Comparison of ENCODE assay signal across 1 cellular context in the genomic region with DNA sequence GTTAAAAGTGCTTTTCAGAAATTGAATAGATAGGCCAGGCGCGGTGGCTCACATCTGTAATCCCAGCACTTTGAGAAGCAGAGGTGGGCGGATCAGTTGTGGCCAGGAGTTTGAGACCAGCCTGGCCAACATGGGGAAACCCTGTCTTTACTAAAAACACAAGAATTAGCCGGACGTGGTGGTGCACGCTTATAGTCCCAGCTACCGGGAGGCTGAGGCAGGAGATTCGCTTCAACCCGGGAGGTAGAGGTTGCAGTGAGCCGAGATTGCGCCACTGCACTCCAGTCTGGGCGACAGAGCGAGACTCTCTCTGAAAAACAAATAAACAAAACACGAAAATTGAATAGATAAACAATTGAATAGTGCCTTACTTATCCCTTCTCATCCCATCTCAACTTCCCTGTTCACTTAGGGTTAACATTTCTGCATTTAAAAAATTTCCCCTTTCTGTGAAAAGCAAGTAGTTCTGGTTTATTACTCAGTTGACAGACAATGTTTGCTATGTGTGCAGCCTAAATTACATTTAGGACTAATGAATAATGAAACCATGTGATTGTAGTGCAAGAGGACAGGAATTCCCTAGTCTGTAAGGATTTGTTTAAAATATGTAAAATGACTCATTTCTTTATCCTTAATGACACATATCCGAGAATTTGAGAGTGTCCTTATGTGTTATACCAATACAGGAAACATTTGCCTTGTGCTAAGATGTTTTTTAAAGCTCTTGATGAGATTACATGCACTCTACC.
TF ChIP-seq lines count a peak whose summit lies in the region.

No MANE protein-coding gene starts in this region.

TF ChIP-seq in HepG2, 621 proteins besides CTCF, POLR2A, EP300 and RAD21:
- TF ChIP-seq, protein P1, sequence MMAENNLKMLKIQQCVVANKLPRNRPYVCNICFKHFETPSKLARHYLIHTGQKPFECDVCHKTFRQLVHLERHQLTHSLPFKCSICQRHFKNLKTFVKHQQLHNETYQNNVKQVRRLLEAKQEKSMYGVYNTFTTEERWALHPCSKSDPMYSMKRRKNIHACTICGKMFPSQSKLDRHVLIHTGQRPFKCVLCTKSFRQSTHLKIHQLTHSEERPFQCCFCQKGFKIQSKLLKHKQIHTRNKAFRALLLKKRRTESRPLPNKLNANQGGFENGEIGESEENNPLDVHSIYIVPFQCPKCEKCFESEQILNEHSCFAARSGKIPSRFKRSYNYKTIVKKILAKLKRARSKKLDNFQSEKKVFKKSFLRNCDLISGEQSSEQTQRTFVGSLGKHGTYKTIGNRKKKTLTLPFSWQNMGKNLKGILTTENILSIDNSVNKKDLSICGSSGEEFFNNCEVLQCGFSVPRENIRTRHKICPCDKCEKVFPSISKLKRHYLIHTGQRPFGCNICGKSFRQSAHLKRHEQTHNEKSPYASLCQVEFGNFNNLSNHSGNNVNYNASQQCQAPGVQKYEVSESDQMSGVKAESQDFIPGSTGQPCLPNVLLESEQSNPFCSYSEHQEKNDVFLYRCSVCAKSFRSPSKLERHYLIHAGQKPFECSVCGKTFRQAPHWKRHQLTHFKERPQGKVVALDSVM (CRISPR knock-in tag; IDR thresholded peaks at IDR 0.05), result peak; percentile 73
- TF ChIP-seq, protein P2, sequence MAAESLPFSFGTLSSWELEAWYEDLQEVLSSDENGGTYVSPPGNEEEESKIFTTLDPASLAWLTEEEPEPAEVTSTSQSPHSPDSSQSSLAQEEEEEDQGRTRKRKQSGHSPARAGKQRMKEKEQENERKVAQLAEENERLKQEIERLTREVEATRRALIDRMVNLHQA (CRISPR knock-in tag; IDR thresholded peaks at IDR 0.05), result no peak
- TF ChIP-seq, protein P3, sequence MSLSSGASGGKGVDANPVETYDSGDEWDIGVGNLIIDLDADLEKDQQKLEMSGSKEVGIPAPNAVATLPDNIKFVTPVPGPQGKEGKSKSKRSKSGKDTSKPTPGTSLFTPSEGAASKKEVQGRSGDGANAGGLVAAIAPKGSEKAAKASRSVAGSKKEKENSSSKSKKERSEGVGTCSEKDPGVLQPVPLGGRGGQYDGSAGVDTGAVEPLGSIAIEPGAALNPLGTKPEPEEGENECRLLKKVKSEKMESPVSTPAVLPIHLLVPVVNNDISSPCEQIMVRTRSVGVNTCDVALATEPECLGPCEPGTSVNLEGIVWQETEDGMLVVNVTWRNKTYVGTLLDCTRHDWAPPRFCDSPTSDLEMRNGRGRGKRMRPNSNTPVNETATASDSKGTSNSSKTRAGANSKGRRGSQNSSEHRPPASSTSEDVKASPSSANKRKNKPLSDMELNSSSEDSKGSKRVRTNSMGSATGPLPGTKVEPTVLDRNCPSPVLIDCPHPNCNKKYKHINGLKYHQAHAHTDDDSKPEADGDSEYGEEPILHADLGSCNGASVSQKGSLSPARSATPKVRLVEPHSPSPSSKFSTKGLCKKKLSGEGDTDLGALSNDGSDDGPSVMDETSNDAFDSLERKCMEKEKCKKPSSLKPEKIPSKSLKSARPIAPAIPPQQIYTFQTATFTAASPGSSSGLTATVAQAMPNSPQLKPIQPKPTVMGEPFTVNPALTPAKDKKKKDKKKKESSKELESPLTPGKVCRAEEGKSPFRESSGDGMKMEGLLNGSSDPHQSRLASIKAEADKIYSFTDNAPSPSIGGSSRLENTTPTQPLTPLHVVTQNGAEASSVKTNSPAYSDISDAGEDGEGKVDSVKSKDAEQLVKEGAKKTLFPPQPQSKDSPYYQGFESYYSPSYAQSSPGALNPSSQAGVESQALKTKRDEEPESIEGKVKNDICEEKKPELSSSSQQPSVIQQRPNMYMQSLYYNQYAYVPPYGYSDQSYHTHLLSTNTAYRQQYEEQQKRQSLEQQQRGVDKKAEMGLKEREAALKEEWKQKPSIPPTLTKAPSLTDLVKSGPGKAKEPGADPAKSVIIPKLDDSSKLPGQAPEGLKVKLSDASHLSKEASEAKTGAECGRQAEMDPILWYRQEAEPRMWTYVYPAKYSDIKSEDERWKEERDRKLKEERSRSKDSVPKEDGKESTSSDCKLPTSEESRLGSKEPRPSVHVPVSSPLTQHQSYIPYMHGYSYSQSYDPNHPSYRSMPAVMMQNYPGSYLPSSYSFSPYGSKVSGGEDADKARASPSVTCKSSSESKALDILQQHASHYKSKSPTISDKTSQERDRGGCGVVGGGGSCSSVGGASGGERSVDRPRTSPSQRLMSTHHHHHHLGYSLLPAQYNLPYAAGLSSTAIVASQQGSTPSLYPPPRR (CRISPR knock-in tag; IDR thresholded peaks at IDR 0.05; ENCODE audit: borderline replicate concordance), result no peak
- no peak for TF ChIP-seq MYC (CRISPR knock-in tag; IDR thresholded peaks at IDR 0.05; ENCODE audit: borderline replicate concordance)
